Comparison of ENCODE assay signal across 8 cellular contexts in the genomic region with DNA sequence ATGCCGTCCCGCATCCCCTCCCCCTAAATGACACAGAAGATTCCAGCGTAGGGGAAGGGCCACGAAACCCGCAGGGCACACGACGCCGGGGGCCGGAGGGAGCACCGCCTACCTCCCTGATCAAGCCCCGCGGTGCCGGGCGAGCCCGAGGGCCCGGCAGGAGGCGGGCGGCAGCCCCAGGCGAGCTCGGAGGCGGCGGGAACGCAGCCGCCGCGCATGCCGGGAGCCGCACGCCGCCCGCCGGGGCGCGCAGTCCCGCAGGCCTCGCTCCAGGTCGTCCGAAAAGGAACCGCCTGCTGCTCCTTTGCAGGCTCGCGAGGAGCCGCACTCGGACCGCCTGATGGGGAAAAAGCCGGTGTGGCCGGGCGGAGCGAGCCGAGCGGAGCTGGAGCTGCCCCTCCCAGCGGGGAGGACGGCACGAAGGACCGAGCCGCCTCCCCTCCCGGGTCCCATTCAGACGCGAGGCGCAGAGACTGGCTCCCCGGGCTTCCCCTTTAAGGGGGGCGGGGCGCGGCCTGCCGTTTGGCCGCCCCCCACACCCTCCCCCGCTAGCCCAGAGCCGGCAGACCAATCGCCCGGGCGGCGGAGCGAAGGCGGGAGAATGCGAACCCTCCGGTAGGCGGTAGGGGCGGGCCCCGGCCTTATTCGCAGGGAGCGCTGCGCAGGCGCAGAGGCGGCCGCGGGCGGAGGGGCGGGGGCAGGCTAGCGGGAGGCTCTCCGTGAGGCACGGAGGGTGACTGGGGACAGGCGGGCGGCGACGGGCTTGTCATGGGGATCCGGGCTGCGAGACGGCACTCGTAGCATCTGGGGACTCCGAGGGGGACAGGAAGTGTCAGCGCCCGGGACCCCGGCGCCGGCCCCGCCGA. TPM values are rescaled to one million over a fixed set of nuclear protein-coding genes. Genes with fewer than 3 reads are reported as not detected.
DNase-seq lines count a peak whose midpoint lies in the region; ATAC-seq and TF ChIP-seq lines count a peak whose summit lies in the region.

No MANE protein-coding gene starts in this region.

- DNase-seq in GM13977 (ENCODE audit: low spot score) (peak; percentile 97), NCI-H146 treated with DMSO at 0.1 percent for 48 hours (lab: John Stamatoyannopoulos, UW; ENCODE audit: unreplicated experiment) (peak; percentile 90), right atrium auricular region (ENCODE audit: low spot score) (peak; percentile 96), pulmonary artery endothelial cell (ENCODE audit: low read depth, low spot score) (peak; percentile 87), vagina (ENCODE audit: extremely low spot score in 2 of 2) (peak in 1 of 2 donors; percentile 98)

- peak overlapping the region; percentile 91 for H3K27ac Mint-ChIP-seq in T-helper 1 cell treated with Interleukin-12 subunit alpha and Interleukin-12 subunit beta and Interleukin-4 antibody, amounts not matched to agents 30 μg/mL and 1 μg/mL, for 36 hours

- H3K27me3 ChIP-seq in right atrium auricular region (no peaks in the 10 kb centered on the region), vagina (no peaks in the 10 kb centered on the region)

- H3K9me3 Mint-ChIP-seq in T-helper 1 cell treated with Interleukin-12 subunit alpha and Interleukin-12 subunit beta and Interleukin-4 antibody, amounts not matched to agents 30 μg/mL and 1 μg/mL, for 36 hours = no peaks in the 10 kb centered on the region

- no peaks in the 10 kb centered on the region for H3K27me3 Mint-ChIP-seq in T-helper 1 cell treated with Interleukin-12 subunit alpha and Interleukin-12 subunit beta and Interleukin-4 antibody, amounts not matched to agents 30 μg/mL and 1 μg/mL, for 36 hours (ENCODE audit: low read depth)

- peaks cover 27% of the 10 kb centered on the region for H3K4me1 Mint-ChIP-seq in T-helper 1 cell treated with Interleukin-12 subunit alpha and Interleukin-12 subunit beta and Interleukin-4 antibody, amounts not matched to agents 30 μg/mL and 1 μg/mL, for 36 hours (ENCODE audit: low read depth)

- in situ Hi-C loops in GM13977 (cut with MboI; ENCODE audit: low pct_unique_long_range_greater_than_20kb, low sequenced_read_pairs, unreplicated experiment) = no loop called here

- intact Hi-C loops in vagina (cut with DNase I) = loop anchor here (5.0 to 10.0 kb wide), 3 partner anchors 83 to 589 kb away; a partner anchor contains a TSS

- H3K36me3 Mint-ChIP-seq in T-helper 1 cell treated with Interleukin-12 subunit alpha and Interleukin-12 subunit beta and Interleukin-4 antibody, amounts not matched to agents 30 μg/mL and 1 μg/mL, for 36 hours (ENCODE audit: low read depth) = no peaks in the 10 kb centered on the region

- H3K4me3 Mint-ChIP-seq in T-helper 1 cell treated with Interleukin-12 subunit alpha and Interleukin-12 subunit beta and Interleukin-4 antibody, amounts not matched to agents 30 μg/mL and 1 μg/mL, for 36 hours = peak overlapping the region; percentile 90

- ATAC-seq in HG02884 (IDR thresholded peaks at IDR 0.05; ENCODE audit: unreplicated experiment) = peak; percentile 63

- TF ChIP-seq POLR2A in vagina (IDR thresholded peaks at IDR 0.05) = peak in 1 of 2 donors; percentile 47

- H3K36me3 ChIP-seq in right atrium auricular region (no peaks in the 10 kb centered on the region), vagina (no peaks in the 10 kb centered on the region)

- H3K9me3 ChIP-seq in right atrium auricular region (no peaks in the 10 kb centered on the region), vagina (no peaks in the 10 kb centered on the region)

- H3K4me3 ChIP-seq in right atrium auricular region (peak overlapping the region; percentile 94 to 97), vagina (peak overlapping the region; percentile 71 to 96)

- H3K27ac ChIP-seq in angular gyrus (ENCODE audit: low read depth, low read length) = peak overlapping the region; percentile 91
- H3K27ac ChIP-seq in right atrium auricular region = peak overlapping the region; percentile 97 to 99
- peak overlapping the region; percentile 98 for H3K27ac ChIP-seq in vagina

- TF ChIP-seq CTCF in GM13977 (IDR thresholded peaks at IDR 0.05; ENCODE audit: extremely low read depth, insufficient read depth, missing control alignments) (peak; percentile 12), right atrium auricular region (IDR thresholded peaks at IDR 0.05) (peak in 1 of 2 donors; percentile 38), vagina (IDR thresholded peaks at IDR 0.05) (peak in 1 of 3 experiments; percentile 1)

- H3K4me1 ChIP-seq in right atrium auricular region (peaks cover 0 to 16% of the 10 kb centered on the region in 2 donors), vagina (peaks cover 20% of the 10 kb centered on the region)

RNA-seq across cellular contexts. Expression of a gene that starts 0.6 kb away (rescaled TPM):
- total RNA-seq in right atrium auricular region (1 to 10 TPM; 4.6 to 7.7 TPM), pulmonary artery endothelial cell (7.6 and 8.5 TPM in 2 replicates), vagina (8.1 TPM)

RNA-seq across cellular contexts. Expression of a gene that starts 59.9 kb away (rescaled TPM):
- 10 to 100 TPM in 1 of 2 donors, 1 to 10 TPM in 1; 9.7 to 11.1 TPM for total RNA-seq in right atrium auricular region
- 15.2 and 19.5 TPM in 2 replicates for total RNA-seq in pulmonary artery endothelial cell
- total RNA-seq in vagina = 15.0 TPM
